Comparison of ENCODE assay signal across 1 cellular context in genomic region chr10:69344591-69345244, GRCh38.
TF ChIP-seq lines count a peak whose summit lies in the region.

No MANE protein-coding gene starts in this region.

TF ChIP-seq in HepG2, 621 proteins besides CTCF, POLR2A, EP300 and RAD21 (continued from another document):
- TF ChIP-seq TRIM22 (IDR thresholded peaks at IDR 0.05) (no peak), ZFYVE20 (CRISPR knock-in tag; IDR thresholded peaks at IDR 0.05; ENCODE audit: borderline replicate concordance, low read depth) (no peak)
